In the genomic region with DNA sequence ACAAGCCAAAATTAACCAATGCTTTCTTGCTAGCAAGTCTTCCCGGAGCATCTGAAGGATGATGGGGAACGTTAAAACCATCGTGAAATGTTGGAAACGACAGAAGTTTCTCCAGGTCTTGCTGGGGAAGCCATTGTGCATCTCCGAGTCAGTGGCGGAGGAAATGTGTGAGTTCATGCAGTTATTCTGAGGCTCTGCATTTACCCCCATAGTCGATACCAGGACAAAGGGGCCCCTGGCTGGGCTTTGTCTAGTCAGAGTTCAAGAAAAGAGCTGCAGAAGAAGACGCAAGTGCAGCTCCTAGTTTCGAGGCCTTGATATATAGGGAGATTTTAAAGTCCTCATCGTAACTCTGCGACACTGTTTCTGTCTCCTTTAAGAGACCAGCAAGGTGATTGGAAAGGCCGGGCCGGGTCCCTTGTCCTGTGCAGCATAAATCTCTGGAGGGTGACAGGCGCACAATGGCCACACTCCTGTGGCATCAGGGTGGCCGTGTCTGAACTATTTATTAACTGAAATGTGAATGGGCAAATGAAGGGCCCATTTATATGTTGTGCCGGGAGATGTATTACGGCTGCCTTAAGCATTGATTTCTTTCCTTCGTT, we compare ENCODE assay signal across 25 cellular contexts.
"Had no signal": no experiment of that assay in that cellular context is flagged by ENCODE, and none has a peak within 500 bp of the region (broad histone marks: within the 10 kb centered on the region; RNA-seq: fewer than 3 reads in every experiment).

No MANE protein-coding gene starts in this region.

- H3K27ac ChIP-seq: KMS-11, SJCRH30, SK-N-MC, WERI-Rb-1 had no signal

- H3K36me3 ChIP-seq: SJCRH30, WERI-Rb-1 had no signal

- H3K4me1 ChIP-seq: SJCRH30 had no signal

- DNase-seq: activated CD4-positive, alpha-beta T cell treated with anti-CD3 and anti-CD28 coated beads for 1 hour; activated CD4-positive, alpha-beta T cell treated with anti-CD3 and anti-CD28 coated beads, Interleukin-2, amount 10 ng/mL, durations not matched to agents 24 days and 14 days; activated CD4-positive, alpha-beta T cell treated with anti-CD3 and anti-CD28 coated beads, Interleukin-2, amount 50 U/mL, for 4 hours; activated CD4-positive, CD25-positive, alpha-beta regulatory T cell; activated CD8-positive, alpha-beta T cell treated with anti-CD3 and anti-CD28 coated beads for 36 hours; activated naive CD4-positive, alpha-beta T cell treated with anti-CD3 and anti-CD28 coated beads, Interleukin-2, amount 10 ng/mL, durations not matched to agents 7 days and 5 days; activated naive CD8-positive, alpha-beta T cell treated with anti-CD3 and anti-CD28 coated beads, Interleukin-2, amount 50 U/mL, for 24 hours; activated T-cell treated with anti-CD3 and anti-CD28 coated beads, Interleukin-2, amount 50 U/mL, for 1 hour; activated T-cell treated with anti-CD3 and anti-CD28 coated beads, Interleukin-2, amount 50 U/mL, for 72 hours; anterior cingulate cortex; cerebellar nuclear complex; MM.1S; MV-4-11; NCI-H1092; NCI-H1436 treated with DMSO at 0.1 percent for 48 hours; NCI-H1694 treated with DMSO at 0.1 percent for 48 hours; NCI-H2029; NCI-H510A treated with DMSO at 0.1 percent for 48 hours; NCI-H69; SHP77; SJCRH30; T1000 had no signal

- H3K4me3 ChIP-seq: SJCRH30, SK-N-MC had no signal

- H3K9me3 ChIP-seq: SJCRH30 had no signal

- H3K27me3 ChIP-seq: SJCRH30 had no signal
